ENCODE assay signal across 27 cellular contexts in the genomic region with DNA sequence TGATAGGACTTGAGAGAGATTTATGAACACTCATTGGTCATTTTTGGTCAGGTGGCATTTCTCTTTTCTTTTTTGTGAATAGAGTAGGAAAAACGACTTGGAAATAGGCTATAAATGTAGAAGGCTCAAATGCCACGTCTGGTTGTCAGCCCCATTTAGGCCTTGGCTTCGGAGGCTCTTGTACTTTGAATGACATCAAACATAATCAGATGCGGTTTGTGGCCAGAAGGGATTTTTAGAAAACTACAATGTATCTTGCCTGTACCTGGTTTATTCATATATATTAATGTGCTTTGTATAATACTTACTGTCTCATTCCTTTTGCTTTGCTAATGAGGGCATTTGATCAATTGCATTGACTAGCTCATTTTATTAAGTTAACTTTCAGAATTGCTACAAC.
"Had no signal": no experiment of that assay in that cellular context is flagged by ENCODE, and none has a peak within 500 bp of the region (broad histone marks: within the 10 kb centered on the region; RNA-seq: fewer than 3 reads in every experiment).

No MANE protein-coding gene starts in this region.

- H3K27ac ChIP-seq: KMS-11, SJSA1, VCaP had no signal

- H3K27me3 ChIP-seq: SJSA1 had no signal

- DNase-seq: activated CD4-positive, alpha-beta memory T cell treated with anti-CD3 and anti-CD28 coated beads, Interleukin-2, amount 10 ng/mL, durations not matched to agents 7 days and 5 days; activated CD4-positive, alpha-beta T cell treated with anti-CD3 and anti-CD28 coated beads for 1 hour; activated CD4-positive, alpha-beta T cell treated with anti-CD3 and anti-CD28 coated beads for 48 hours; activated CD4-positive, CD25-positive, alpha-beta regulatory T cell; activated CD8-positive, alpha-beta memory T cell treated with anti-CD3 and anti-CD28 coated beads for 24 hours; activated CD8-positive, alpha-beta memory T cell treated with anti-CD3 and anti-CD28 coated beads, Interleukin-2, amount 10 ng/mL, durations not matched to agents 7 days and 5 days; activated CD8-positive, alpha-beta memory T cell treated with anti-CD3 and anti-CD28 coated beads, Interleukin-2, amount 50 U/mL, for 48 hours; activated effector memory CD4-positive, alpha-beta T cell treated with Interleukin-2 at 50 U/mL for 16 hours; activated naive CD4-positive, alpha-beta T cell treated with anti-CD3 and anti-CD28 coated beads, Interleukin-2, amount 10 ng/mL, durations not matched to agents 7 days and 5 days; activated naive CD8-positive, alpha-beta T cell treated with anti-CD3 and anti-CD28 coated beads, Interleukin-2, amount 50 U/mL, for 24 hours; activated T-cell treated with anti-CD3 and anti-CD28 coated beads, Interleukin-2, amount 50 U/mL, for 48 hours; MM.1S; MV-4-11; NCI-H1092; NCI-H146; NCI-H187; NCI-H2029 treated with DMSO at 0.1 percent for 48 hours; NCI-H2227 treated with DMSO at 0.1 percent for 48 hours; NCI-H510A treated with DMSO at 0.1 percent for 48 hours; NCI-H526 treated with DMSO at 0.1 percent for 48 hours; NCI-H774; SHP77; SK-N-SH had no signal

- ATAC-seq: activated CD8-positive, alpha-beta memory T cell treated with anti-CD3 and anti-CD28 coated beads, Interleukin-2, amount 10 ng/mL, durations not matched to agents 7 days and 5 days; activated naive CD8-positive, alpha-beta T cell treated with anti-CD3 and anti-CD28 coated beads, Interleukin-2, amount 50 U/mL, for 24 hours; Panc1 had no signal

- H3K4me1 ChIP-seq: SJSA1 had no signal

- H3K9me3 ChIP-seq: SJSA1, SK-N-SH had no signal

- H3K36me3 ChIP-seq: SJSA1 had no signal

- H3K4me3 ChIP-seq: SJSA1 had no signal
